Comparison of ENCODE assay signal across 8 cellular contexts in the genomic region with DNA sequence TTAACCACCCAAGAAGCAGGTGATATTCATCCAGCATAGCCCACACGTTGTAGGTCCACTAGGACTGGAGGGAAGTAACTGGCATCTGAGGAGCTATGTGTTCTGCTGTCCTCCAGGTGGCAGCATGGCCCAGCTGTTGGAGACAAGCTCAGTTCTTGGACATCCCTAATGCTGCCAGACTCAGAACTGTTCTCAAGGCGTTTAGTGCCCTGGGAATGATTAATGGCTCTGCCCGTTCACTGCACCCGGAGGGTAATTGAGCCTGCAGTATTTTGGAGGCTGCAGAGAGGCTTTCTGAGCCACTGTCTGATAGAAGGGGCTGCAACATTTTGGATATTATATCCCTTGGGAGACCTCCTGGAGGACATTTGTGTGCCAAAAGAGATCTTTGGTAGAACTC.
DNase-seq lines count a peak whose midpoint lies in the region; ATAC-seq and TF ChIP-seq lines count a peak whose summit lies in the region.

No MANE protein-coding gene starts in this region.

- TF ChIP-seq CTCF in 22Rv1 (IDR thresholded peaks at IDR 0.05): peak; percentile 84
- peak; percentile 84 for TF ChIP-seq CTCF in kidney epithelial cell (IDR thresholded peaks at IDR 0.05; ENCODE audit: insufficient read depth, low read length, poor library complexity, severe bottlenecking)

- H3K36me3 ChIP-seq in kidney epithelial cell (ENCODE audit: control insufficient read depth, insufficient read depth, low read length): no peaks in the 10 kb centered on the region

- H3K27me3 ChIP-seq in kidney epithelial cell (ENCODE audit: control insufficient read depth, insufficient read depth, low read length): no peaks in the 10 kb centered on the region

- no peak overlapping the region for H3K4me3 ChIP-seq in kidney epithelial cell (ENCODE audit: low read depth, low read length)

- ATAC-seq in GM18498 (IDR thresholded peaks at IDR 0.05; ENCODE audit: unreplicated experiment) (peak; percentile 93), HG02943 (IDR thresholded peaks at IDR 0.05; ENCODE audit: low read depth, unreplicated experiment) (peak; percentile 79)

- H3K27ac ChIP-seq in 22Rv1: no peak overlapping the region
- H3K27ac ChIP-seq in caudate nucleus (ENCODE audit: low read depth, low read length): no peak overlapping the region

- DNase-seq in NCI-H1694 (lab: John Stamatoyannopoulos, UW): peak; percentile 79
- peak; percentile 71 for DNase-seq in SW480 (ENCODE audit: low spot score)
- DNase-seq in caudate nucleus (lab: John Stamatoyannopoulos, UW): peak in 58 of 61 donors; percentile 13 to 88 (median 54)
- peak; percentile 49 for DNase-seq in kidney epithelial cell (ENCODE audit: low read depth)
- DNase-seq in stimulated activated CD4-positive, alpha-beta T cell treated with anti-CD3 and anti-CD28 coated beads, Interleukin-2, amount 100 ng/mL, for 4 hours (ENCODE audit: low read depth): peak; percentile 3

Comparison
In these comparisons a context has a peak if more than half of its experiments do, and no peak if none do; other contexts are left out.
1. DNase-seq: peak in every context shown above with its lines; median percentile 79 in NCI-H1694; 71 in SW480; 54 in caudate nucleus; 49 in kidney epithelial cell; 3 in stimulated activated CD4-positive, alpha-beta T cell treated with anti-CD3 and anti-CD28 coated beads, Interleukin-2, amount 100 ng/mL, for 4 hours.